In the genomic region with DNA sequence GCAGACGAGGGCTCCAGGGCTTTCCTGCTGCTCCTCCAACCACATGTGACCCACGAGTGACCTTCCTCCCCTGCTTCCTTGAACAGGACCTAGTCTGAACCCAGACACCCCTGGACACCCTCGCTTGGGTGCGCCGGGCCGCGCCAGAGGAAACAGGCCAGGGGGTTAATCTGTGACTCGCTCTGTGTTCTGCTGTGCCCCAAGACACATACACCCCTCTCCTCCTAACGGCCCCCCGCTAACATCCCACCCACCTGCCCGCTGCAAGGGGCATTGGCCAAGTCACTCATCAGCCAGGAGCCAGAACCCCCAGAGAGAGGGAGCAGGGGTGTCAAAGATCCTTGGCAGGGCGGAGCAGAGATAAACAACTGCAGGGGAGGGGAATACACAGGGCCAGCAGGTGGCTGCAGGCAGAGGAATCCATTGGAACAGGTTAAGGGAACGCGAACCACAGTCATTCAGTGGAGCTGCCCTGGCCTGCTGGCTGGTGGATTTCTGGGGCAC, we compare ENCODE assay signal across 14 cellular contexts. TPM values are rescaled to one million over a fixed set of nuclear protein-coding genes. Genes with fewer than 3 reads are reported as not detected.
DNase-seq lines count a peak whose midpoint lies in the region; ATAC-seq and TF ChIP-seq lines count a peak whose summit lies in the region.
"Had no signal": no experiment of that assay in that cellular context is flagged by ENCODE, and none has a peak within 500 bp of the region (broad histone marks: within the 10 kb centered on the region; RNA-seq: fewer than 3 reads in every experiment).

No MANE protein-coding gene starts in this region.

- peak overlapping the region; percentile 90 for H2BK5ac ChIP-seq in IMR-90 (ENCODE audit: low read depth, low read length, poor library complexity, severe bottlenecking)

- H3K18ac ChIP-seq in IMR-90 (ENCODE audit: low read depth, low read length) = peak overlapping the region; percentile 90

- no peak for ATAC-seq in IMR-90 (ENCODE audit: low read depth)
- ATAC-seq in GM19467 (IDR thresholded peaks at IDR 0.05; ENCODE audit: unreplicated experiment) = no peak
- ATAC-seq: stimulated activated naive B cell treated with anti-CD40 and anti-IgM and Interleukin-4, amounts not matched to agents 10 μg/mL and 1 μg/mL and 100 μg/mL, for 72 hours had no signal

- peak overlapping the region; percentile 65 for H3K4me2 ChIP-seq in IMR-90 (ENCODE audit: low read depth, low read length)

- POLR2A ChIA-PET in IMR-90 (lab: Charles Lee; ENCODE audit: unreplicated experiment) = interaction anchor here (1.0 kb wide), 1 partner anchor 13 kb away, joined by 3 read pairs; no protein-coding TSS in a partner anchor
- POLR2A ChIA-PET in activated CD4-positive, alpha-beta T cell treated with anti-CD3 and anti-CD28 coated beads, Interleukin-2, amount 10 ng/mL, durations not matched to agents 7 days and 5 days (lab: Charles Lee) = no interaction called here

- peak overlapping the region; percentile 96 for H3K4ac ChIP-seq in IMR-90 (ENCODE audit: low read depth, low read length)

- BruUV-seq in IMR-90 (replicated peaks; lab: Mats Ljungman, UMichigan) = no TSS peak

- H3K36me3 Mint-ChIP-seq in activated CD4-positive, alpha-beta T cell treated with anti-CD3 and anti-CD28 coated beads, Interleukin-2, amount 10 ng/mL, durations not matched to agents 7 days and 5 days (ENCODE audit: low read depth) = no peaks in the 10 kb centered on the region
- H3K36me3 Mint-ChIP-seq: stimulated activated naive B cell treated with anti-CD40 and anti-IgM and Interleukin-4, amounts not matched to agents 10 μg/mL and 1 μg/mL and 100 μg/mL, for 72 hours had no signal

- 0 out of 2 replicates have a peak, but pooled peaks cover 14% of the 10 kb centered on the region for H4K20me1 ChIP-seq in IMR-90 (ENCODE audit: insufficient read depth, low read length)

- H3K4me1 Mint-ChIP-seq in activated CD4-positive, alpha-beta T cell treated with anti-CD3 and anti-CD28 coated beads, Interleukin-2, amount 10 ng/mL, durations not matched to agents 7 days and 5 days = no peaks in the 10 kb centered on the region
- H3K4me1 Mint-ChIP-seq: B cell; stimulated activated naive B cell treated with anti-CD40 and anti-IgM and Interleukin-4, amounts not matched to agents 10 μg/mL and 1 μg/mL and 100 μg/mL, for 72 hours had no signal

- H3K27ac ChIP-seq in IMR-90 (ENCODE audit: insufficient read depth, low read length) = peak overlapping the region; percentile 63

- TF ChIP-seq CTCF in IMR-90 (conservative IDR thresholded peaks at IDR 0.05; ENCODE audit: low read depth, low read length) (no peak), choroid plexus epithelial cell (conservative IDR thresholded peaks at IDR 0.05; ENCODE audit: low read depth, low read length) (peak; percentile 12)

- peak overlapping the region in 1 of 2 experiments; percentile 47; a peak in 2 of 4 replicates for H4K8ac ChIP-seq in IMR-90 (ENCODE audit: low read depth in 2 of 2, low read length in 2 of 2)

- H3K9me3 Mint-ChIP-seq in activated CD4-positive, alpha-beta T cell treated with anti-CD3 and anti-CD28 coated beads, Interleukin-2, amount 10 ng/mL, durations not matched to agents 7 days and 5 days = no peaks in the 10 kb centered on the region
- H3K9me3 Mint-ChIP-seq: stimulated activated naive B cell treated with anti-CD40 and anti-IgM and Interleukin-4, amounts not matched to agents 10 μg/mL and 1 μg/mL and 100 μg/mL, for 72 hours had no signal

- TF ChIP-seq RAD21 in IMR-90 (IDR thresholded peaks at IDR 0.05; ENCODE audit: low read length) = no peak

- peak overlapping the region; percentile 18; the same call in 1 of the 2 replicates for H2BK20ac ChIP-seq in IMR-90 (ENCODE audit: low read depth, low read length)

- H3K4me3 ChIP-seq in IMR-90 (ENCODE audit: insufficient read depth, low read depth, low read length) (no peak overlapping the region), choroid plexus epithelial cell (ENCODE audit: low read depth, low read length) (no peak overlapping the region)

- H3K56ac ChIP-seq in IMR-90 (ENCODE audit: extremely low read depth, insufficient read depth, low read length) = no peak overlapping the region

- peak overlapping the region; percentile 96 for H4K91ac ChIP-seq in IMR-90 (ENCODE audit: insufficient read depth, low read depth, low read length)

- no peaks in the 10 kb centered on the region for H3K9me3 ChIP-seq in IMR-90 (ENCODE audit: control insufficient read depth, insufficient read depth, low read length)

- H2AFZ ChIP-seq in IMR-90 (replicated peaks; ENCODE audit: low read length, poor library complexity) = peak overlapping the region; percentile 37

- CTCF ChIA-PET in IMR-90 (lab: Yijun Ruan, JAX) = interaction anchor here (1.1 kb wide), 1 partner anchor 10 kb away, joined by 4 read pairs; no protein-coding TSS in a partner anchor
- CTCF ChIA-PET in activated CD4-positive, alpha-beta T cell treated with anti-CD3 and anti-CD28 coated beads, Interleukin-2, amount 10 ng/mL, durations not matched to agents 7 days and 5 days (lab: Charles Lee) = no interaction called here

- peak overlapping the region; percentile 65; the same call in 1 of the 2 replicates for H3K23ac ChIP-seq in IMR-90 (ENCODE audit: low read depth, low read length)

- H3K9ac ChIP-seq in IMR-90 (ENCODE audit: low read depth, low read length) = 0 out of 2 replicates have a peak overlapping the region, but pooled peaks have one; percentile 2

- peak overlapping the region; percentile 89 for H3K14ac ChIP-seq in IMR-90 (replicated peaks; ENCODE audit: low read depth, low read length)

- no peak for DNase-seq in IMR-90
- no peak for DNase-seq in choroid plexus epithelial cell (ENCODE audit: low read depth)
- peak; percentile 73 for DNase-seq in left kidney (ENCODE audit: low read depth, low spot score)
- DNase-seq in renal cortical epithelial cell (ENCODE audit: low read depth) = peak; percentile 67
- no peak for DNase-seq in activated CD4-positive, alpha-beta T cell treated with anti-CD3 and anti-CD28 coated beads, Interleukin-2, amount 10 ng/mL, durations not matched to agents 7 days and 5 days
- no peak for DNase-seq in HPDE6-E6E7 (ENCODE audit: extremely low spot score)
- no peak for DNase-seq in NK-92 treated with Interleukin-12 subunit alpha and Interleukin-12 subunit beta, amount 100 ng/mL, for 24 hours (lab: John Stamatoyannopoulos, UW)
- DNase-seq: GDM1; midbrain; NCI-H1105 treated with DMSO at 0.1 percent for 48 hours; stimulated activated CD4-positive, alpha-beta T cell treated with anti-CD3 and anti-CD28 coated beads, Interleukin-15, amount 100 ng/mL, for 24 hours; stimulated activated naive B cell treated with anti-CD40 and anti-IgM and Interleukin-4, amounts not matched to agents 10 μg/mL and 1 μg/mL and 100 μg/mL, for 72 hours had no signal

- intact Hi-C loops in IMR-90 (cut with micrococcal nuclease) = no loop called here

- H3K27ac Mint-ChIP-seq in activated CD4-positive, alpha-beta T cell treated with anti-CD3 and anti-CD28 coated beads, Interleukin-2, amount 10 ng/mL, durations not matched to agents 7 days and 5 days = no peak overlapping the region
- H3K27ac Mint-ChIP-seq: B cell; stimulated activated naive B cell treated with anti-CD40 and anti-IgM and Interleukin-4, amounts not matched to agents 10 μg/mL and 1 μg/mL and 100 μg/mL, for 72 hours had no signal

- H3K36me3 ChIP-seq in IMR-90 (ENCODE audit: control insufficient read depth, insufficient read depth, low read length) = peaks cover 1% of the 10 kb centered on the region

- peak overlapping the region; percentile 81 for H2AK9ac ChIP-seq in IMR-90 (replicated peaks; ENCODE audit: low read depth, low read length, poor library complexity)

- H3K27me3 ChIP-seq in IMR-90 (ENCODE audit: control insufficient read depth, insufficient read depth, low read length) = no peaks in the 10 kb centered on the region

- H3K4me1 ChIP-seq in IMR-90 (ENCODE audit: control insufficient read depth, insufficient read depth, low read length) = peaks cover 42% of the 10 kb centered on the region

- peak overlapping the region; percentile 89 for H2BK120ac ChIP-seq in IMR-90 (ENCODE audit: low read depth, low read length)

- H3K79me1 ChIP-seq in IMR-90 (ENCODE audit: low read depth in 1 of 2, low read length in 2 of 2) = peaks cover 35 to 62% of the 10 kb centered on the region in 2 experiments

- peak overlapping the region; percentile 73; the same call in 1 of the 3 replicates for H2BK15ac ChIP-seq in IMR-90 (ENCODE audit: low read depth, low read length)

- peaks cover 16% of the 10 kb centered on the region for H3K27me3 Mint-ChIP-seq in activated CD4-positive, alpha-beta T cell treated with anti-CD3 and anti-CD28 coated beads, Interleukin-2, amount 10 ng/mL, durations not matched to agents 7 days and 5 days

- WGBS in IMR-90 (ENCODE audit: extremely low coverage in 2 of 2, insufficient read length in 1 of 2), 2 experiments = 100% methylated on average over 2 of the region's 14 CpGs; no CpG with 5 or more reads in 1 of the 2 experiments

- no peak for TF ChIP-seq POLR2A in IMR-90 (IDR thresholded peaks at IDR 0.05; ENCODE audit: low read depth, low read length)

- peaks cover 37% of the 10 kb centered on the region for H3K9me1 ChIP-seq in IMR-90 (ENCODE audit: insufficient read depth, low read length)

- in situ Hi-C loops in IMR-90 (cut with MboI; ENCODE audit: low sequenced_read_pairs) = no loop called here

- H4K5ac ChIP-seq in IMR-90 (ENCODE audit: low read depth, low read length) = peak overlapping the region; percentile 0; the same call in 1 of the 2 replicates

- dilution Hi-C loops in IMR-90 (cut with HindIII; ENCODE audit: low sequenced_read_pairs, unreplicated experiment) = no loop called here

- H2AK5ac ChIP-seq in IMR-90 (ENCODE audit: low read depth, low read length) = peak overlapping the region; percentile 73

- H3K4me3 Mint-ChIP-seq in activated CD4-positive, alpha-beta T cell treated with anti-CD3 and anti-CD28 coated beads, Interleukin-2, amount 10 ng/mL, durations not matched to agents 7 days and 5 days = no peak overlapping the region
- H3K4me3 Mint-ChIP-seq: B cell; stimulated activated naive B cell treated with anti-CD40 and anti-IgM and Interleukin-4, amounts not matched to agents 10 μg/mL and 1 μg/mL and 100 μg/mL, for 72 hours had no signal

TF ChIP-seq in IMR-90, 13 proteins besides CTCF, POLR2A, EP300 and RAD21 (continues in another document):
- no peak for TF ChIP-seq RCOR1 (IDR thresholded peaks at IDR 0.05; ENCODE audit: insufficient replicate concordance, low read length)
- TF ChIP-seq BHLHE40 (IDR thresholded peaks at IDR 0.05; ENCODE audit: low read depth, low read length) = no peak
- no peak for TF ChIP-seq MAZ (IDR thresholded peaks at IDR 0.05; ENCODE audit: borderline replicate concordance, low read depth, low read length)
- no peak for TF ChIP-seq NFE2L2 (IDR thresholded peaks at IDR 0.05; ENCODE audit: low read depth, low read length)
- TF ChIP-seq MXI1 (IDR thresholded peaks at IDR 0.05; ENCODE audit: borderline replicate concordance, low read depth, low read length) = no peak

RNA-seq across cellular contexts. Expression of a gene that starts 38.1 kb away (rescaled TPM):
- 41.9 and 45.2 TPM in 2 replicates for total RNA-seq in IMR-90 (2012; rRNA removed)
- polyA plus RNA-seq in IMR-90 (2012; rRNA removed) = 40.3 and 41.1 TPM in 2 replicates
- polyA plus RNA-seq in IMR-90 (2012; cell fraction: cytosol; rRNA removed) = 17.3 and 23.8 TPM in 2 replicates
- 68.3 and 71.1 TPM in 2 replicates for polyA plus RNA-seq in IMR-90 (2012; cell fraction: nucleus; rRNA removed; ENCODE audit: low replicate concordance)
- 36.1 and 206 TPM in 2 replicates for total RNA-seq in renal cortical epithelial cell
- total RNA-seq in activated CD4-positive, alpha-beta T cell treated with anti-CD3 and anti-CD28 coated beads, Interleukin-2, amount 10 ng/mL, durations not matched to agents 7 days and 5 days = 10 to 100 TPM; 11.0 to 13.5 TPM

Comparison
In these comparisons a context has a peak if more than half of its experiments do, and no peak if none do; other contexts are left out.
1. DNase-seq: peak in left kidney (single experiment) and renal cortical epithelial cell (single experiment); none in IMR-90 (single experiment), choroid plexus epithelial cell (single experiment), activated CD4-positive, alpha-beta T cell treated with anti-CD3 and anti-CD28 coated beads, Interleukin-2, amount 10 ng/mL, durations not matched to agents 7 days and 5 days (single experiment), HPDE6-E6E7 (single experiment) and NK-92 treated with Interleukin-12 subunit alpha and Interleukin-12 subunit beta, amount 100 ng/mL, for 24 hours (single experiment).